ENCODE assay signal across 39 cellular contexts in the genomic region with DNA sequence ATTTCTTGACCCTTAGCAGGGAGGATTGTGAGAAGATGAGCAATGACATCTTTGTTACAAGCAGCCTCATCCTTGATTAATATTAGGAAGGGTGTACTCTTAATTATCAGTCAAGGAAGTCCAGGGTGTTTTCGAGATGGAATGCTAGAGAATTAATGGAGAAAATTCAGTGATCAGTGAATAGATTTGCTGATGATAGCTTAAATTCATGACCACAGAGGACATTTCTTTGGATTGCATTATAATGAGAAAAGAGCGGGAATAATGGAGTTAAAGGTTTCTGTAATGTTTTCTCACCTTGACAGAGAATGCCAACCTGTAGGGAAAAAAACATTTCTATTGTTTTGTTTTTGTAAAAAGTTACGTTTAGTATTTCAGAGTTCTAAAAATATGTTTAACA.
"Had no signal": no experiment of that assay in that cellular context is flagged by ENCODE, and none has a peak within 500 bp of the region (broad histone marks: within the 10 kb centered on the region; RNA-seq: fewer than 3 reads in every experiment).

No MANE protein-coding gene starts in this region.

- H3K27ac Mint-ChIP-seq: activated B cell treated with CpG ODN at 0.5 μM for 24 hours; activated CD4-positive, alpha-beta memory T cell treated with anti-CD3 and anti-CD28 coated beads for 36 hours; activated CD4-positive, alpha-beta T cell treated with anti-CD3 and anti-CD28 coated beads, Interleukin-2, amount 10 ng/mL, durations not matched to agents 24 days and 14 days; activated CD8-positive, alpha-beta T cell treated with anti-CD3 and anti-CD28 coated beads for 36 hours; activated naive CD4-positive, alpha-beta T cell treated with anti-CD3 and anti-CD28 coated beads, Interleukin-2, amount 10 ng/mL, durations not matched to agents 7 days and 5 days; activated naive CD4-positive, alpha-beta T cell treated with anti-CD3 and anti-CD28 coated beads, Interleukin-2, amount 50 U/mL, for 24 hours; activated naive CD8-positive, alpha-beta T cell; activated naive CD8-positive, alpha-beta T cell treated with anti-CD3 and anti-CD28 coated beads, Interleukin-2, amount 10 ng/mL, durations not matched to agents 7 days and 5 days; activated naive CD8-positive, alpha-beta T cell treated with anti-CD3 and anti-CD28 coated beads, Interleukin-2, amount 50 U/mL, for 24 hours; activated T-cell treated with anti-CD3 and anti-CD28 coated beads, Interleukin-2, amount 50 U/mL, for 72 hours; activated T-helper 1 cell treated with anti-CD3 and anti-CD28 coated beads, Interleukin-12 subunit alpha, Interleukin-12 subunit beta, Interleukin-2, Interleukin-4 antibody, amounts not matched to agents 30 ng/mL and 10 ng/mL and 1 ng/mL, durations not matched to agents 14 hours and 24 hours and 36 hours; activated T-helper 17 cell treated with anti-CD3 and anti-CD28 coated beads, Interleukin-2, amount 50 U/mL, for 72 hours; brain; T-helper 1 cell treated with Interleukin-12 subunit alpha and Interleukin-12 subunit beta and Interleukin-4 antibody, amounts not matched to agents 30 μg/mL and 1 μg/mL, for 36 hours; T-helper 2 cell treated with Interferon-gamma antibody and Interleukin-4, amounts not matched to agents 5 μg/mL and 100 μg/mL, for 36 hours had no signal

- H3K9me3 Mint-ChIP-seq: activated B cell treated with CpG ODN at 0.5 μM for 24 hours; activated CD4-positive, alpha-beta memory T cell treated with anti-CD3 and anti-CD28 coated beads for 36 hours; activated CD4-positive, alpha-beta T cell treated with anti-CD3 and anti-CD28 coated beads, Interleukin-2, amount 10 ng/mL, durations not matched to agents 24 days and 14 days; activated CD8-positive, alpha-beta T cell treated with anti-CD3 and anti-CD28 coated beads for 36 hours; activated naive CD4-positive, alpha-beta T cell treated with anti-CD3 and anti-CD28 coated beads, Interleukin-2, amount 10 ng/mL, durations not matched to agents 7 days and 5 days; activated naive CD4-positive, alpha-beta T cell treated with anti-CD3 and anti-CD28 coated beads, Interleukin-2, amount 50 U/mL, for 24 hours; activated naive CD8-positive, alpha-beta T cell treated with anti-CD3 and anti-CD28 coated beads, Interleukin-2, amount 10 ng/mL, durations not matched to agents 7 days and 5 days; activated naive CD8-positive, alpha-beta T cell treated with anti-CD3 and anti-CD28 coated beads, Interleukin-2, amount 50 U/mL, for 24 hours; activated T-cell treated with anti-CD3 and anti-CD28 coated beads, Interleukin-2, amount 50 U/mL, for 4 hours; activated T-helper 1 cell treated with anti-CD3 and anti-CD28 coated beads, Interleukin-12 subunit alpha, Interleukin-12 subunit beta, Interleukin-2, Interleukin-4 antibody, amounts not matched to agents 30 ng/mL and 10 ng/mL and 1 ng/mL, durations not matched to agents 14 hours and 24 hours and 36 hours; activated T-helper 17 cell treated with anti-CD3 and anti-CD28 coated beads, Interleukin-2, amount 50 U/mL, for 72 hours; central memory CD8-positive, alpha-beta T cell; T-helper 1 cell treated with Interleukin-12 subunit alpha and Interleukin-12 subunit beta and Interleukin-4 antibody, amounts not matched to agents 30 μg/mL and 1 μg/mL, for 36 hours; T-helper 2 cell treated with Interferon-gamma antibody and Interleukin-4, amounts not matched to agents 5 μg/mL and 100 μg/mL, for 36 hours had no signal

- H3K4me1 Mint-ChIP-seq: activated B cell treated with CpG ODN at 0.5 μM for 24 hours; activated CD4-positive, alpha-beta T cell treated with anti-CD3 and anti-CD28 coated beads, Interleukin-2, amount 10 ng/mL, durations not matched to agents 24 days and 14 days; activated naive CD4-positive, alpha-beta T cell treated with anti-CD3 and anti-CD28 coated beads, Interleukin-2, amount 10 ng/mL, durations not matched to agents 7 days and 5 days; activated naive CD4-positive, alpha-beta T cell treated with anti-CD3 and anti-CD28 coated beads, Interleukin-2, amount 50 U/mL, for 24 hours; activated naive CD8-positive, alpha-beta T cell treated with anti-CD3 and anti-CD28 coated beads, Interleukin-2, amount 10 ng/mL, durations not matched to agents 7 days and 5 days; activated naive CD8-positive, alpha-beta T cell treated with anti-CD3 and anti-CD28 coated beads, Interleukin-2, amount 50 U/mL, for 24 hours; activated T-helper 17 cell treated with anti-CD3 and anti-CD28 coated beads, Interleukin-2, amount 50 U/mL, for 72 hours; central memory CD8-positive, alpha-beta T cell had no signal

- H3K27me3 ChIP-seq: cardiac muscle cell had no signal

- ATAC-seq: activated CD8-positive, alpha-beta T cell treated with anti-CD3 and anti-CD28 coated beads for 36 hours; activated naive CD8-positive, alpha-beta T cell treated with anti-CD3 and anti-CD28 coated beads, Interleukin-2, amount 50 U/mL, for 24 hours; activated T-cell treated with anti-CD3 and anti-CD28 coated beads, Interleukin-2, amount 50 U/mL, for 4 hours; activated T-cell treated with anti-CD3 and anti-CD28 coated beads, Interleukin-2, amount 50 U/mL, for 72 hours; activated T-helper 17 cell treated with anti-CD3 and anti-CD28 coated beads, Interleukin-2, amount 50 U/mL, for 72 hours had no signal

- H3K36me3 ChIP-seq: WERI-Rb-1 had no signal

- H3K27me3 Mint-ChIP-seq: activated naive CD4-positive, alpha-beta T cell treated with anti-CD3 and anti-CD28 coated beads, Interleukin-2, amount 10 ng/mL, durations not matched to agents 7 days and 5 days; activated naive CD8-positive, alpha-beta T cell treated with anti-CD3 and anti-CD28 coated beads, Interleukin-2, amount 10 ng/mL, durations not matched to agents 7 days and 5 days; brain had no signal

- H3K4me3 ChIP-seq: cardiac muscle cell had no signal

- FAIRE-seq: astrocyte, bronchial epithelial cell, TTC549 had no signal

- H3K4me3 Mint-ChIP-seq: activated B cell treated with CpG ODN at 0.5 μM for 24 hours; activated CD4-positive, alpha-beta memory T cell treated with anti-CD3 and anti-CD28 coated beads for 36 hours; activated CD4-positive, alpha-beta T cell treated with anti-CD3 and anti-CD28 coated beads, Interleukin-2, amount 10 ng/mL, durations not matched to agents 24 days and 14 days; activated CD8-positive, alpha-beta T cell treated with anti-CD3 and anti-CD28 coated beads for 36 hours; activated naive CD4-positive, alpha-beta T cell treated with anti-CD3 and anti-CD28 coated beads, Interleukin-2, amount 10 ng/mL, durations not matched to agents 7 days and 5 days; activated naive CD4-positive, alpha-beta T cell treated with anti-CD3 and anti-CD28 coated beads, Interleukin-2, amount 50 U/mL, for 24 hours; activated naive CD8-positive, alpha-beta T cell; activated naive CD8-positive, alpha-beta T cell treated with anti-CD3 and anti-CD28 coated beads, Interleukin-2, amount 10 ng/mL, durations not matched to agents 7 days and 5 days; activated naive CD8-positive, alpha-beta T cell treated with anti-CD3 and anti-CD28 coated beads, Interleukin-2, amount 50 U/mL, for 24 hours; activated T-cell treated with anti-CD3 and anti-CD28 coated beads, Interleukin-2, amount 50 U/mL, for 4 hours; activated T-cell treated with anti-CD3 and anti-CD28 coated beads, Interleukin-2, amount 50 U/mL, for 72 hours; activated T-helper 1 cell treated with anti-CD3 and anti-CD28 coated beads, Interleukin-12 subunit alpha, Interleukin-12 subunit beta, Interleukin-2, Interleukin-4 antibody, amounts not matched to agents 30 ng/mL and 10 ng/mL and 1 ng/mL, durations not matched to agents 14 hours and 24 hours and 36 hours; activated T-helper 17 cell treated with anti-CD3 and anti-CD28 coated beads, Interleukin-2, amount 50 U/mL, for 72 hours; brain; central memory CD8-positive, alpha-beta T cell; T-helper 1 cell treated with Interleukin-12 subunit alpha and Interleukin-12 subunit beta and Interleukin-4 antibody, amounts not matched to agents 30 μg/mL and 1 μg/mL, for 36 hours; T-helper 2 cell treated with Interferon-gamma antibody and Interleukin-4, amounts not matched to agents 5 μg/mL and 100 μg/mL, for 36 hours had no signal

- DNase-seq: activated B cell treated with CpG ODN at 0.5 μM for 24 hours; activated CD4-positive, alpha-beta memory T cell treated with anti-CD3 and anti-CD28 coated beads for 36 hours; activated CD4-positive, alpha-beta T cell treated with anti-CD3 and anti-CD28 coated beads for 4 hours; activated CD4-positive, alpha-beta T cell treated with anti-CD3 and anti-CD28 coated beads, Interleukin-2, amount 10 ng/mL, durations not matched to agents 24 days and 14 days; activated CD4-positive, alpha-beta T cell treated with anti-CD3 and anti-CD28 coated beads, Interleukin-2, amount 50 U/mL, for 1 hour; activated CD4-positive, alpha-beta T cell treated with anti-CD3 and anti-CD28 coated beads, Interleukin-2, amount 50 U/mL, for 4 hours; activated CD4-positive, CD25-positive, alpha-beta regulatory T cell treated with anti-CD3 and anti-CD28 coated beads, Interleukin-2, amount 50 U/mL, for 72 hours; activated CD8-positive, alpha-beta memory T cell treated with anti-CD3 and anti-CD28 coated beads, Interleukin-2, amount 50 U/mL, for 4 hours; activated CD8-positive, alpha-beta T cell treated with anti-CD3 and anti-CD28 coated beads for 36 hours; activated effector memory CD4-positive, alpha-beta T cell treated with anti-CD3 and anti-CD28 coated beads, Interleukin-2, amount 50 U/mL, for 16 hours; activated gamma-delta T cell treated with Interleukin-2 at 50 U/mL for 16 hours; activated naive CD4-positive, alpha-beta T cell; activated naive CD4-positive, alpha-beta T cell treated with anti-CD3 and anti-CD28 coated beads, Interleukin-2, amount 10 ng/mL, durations not matched to agents 7 days and 5 days; activated naive CD8-positive, alpha-beta T cell treated with anti-CD3 and anti-CD28 coated beads, Interleukin-2, amount 10 ng/mL, durations not matched to agents 7 days and 5 days; activated naive CD8-positive, alpha-beta T cell treated with anti-CD3 and anti-CD28 coated beads, Interleukin-2, amount 50 U/mL, for 24 hours; activated T-cell treated with anti-CD3 and anti-CD28 coated beads for 4 hours; activated T-cell treated with anti-CD3 and anti-CD28 coated beads, Interleukin-2, amount 50 U/mL, for 1 hour; activated T-cell treated with anti-CD3 and anti-CD28 coated beads, Interleukin-2, amount 50 U/mL, for 4 hours; activated T-cell treated with anti-CD3 and anti-CD28 coated beads, Interleukin-2, amount 50 U/mL, for 72 hours; amygdala; anterior cingulate cortex; caudate nucleus; cerebellar nuclear complex; T-helper 1 cell; T-helper 2 cell; T-helper 9 cell; WERI-Rb-1 had no signal

- H3K27ac ChIP-seq: WERI-Rb-1 had no signal

- H3K36me3 Mint-ChIP-seq: activated CD4-positive, alpha-beta memory T cell treated with anti-CD3 and anti-CD28 coated beads for 36 hours; activated naive CD4-positive, alpha-beta T cell treated with anti-CD3 and anti-CD28 coated beads, Interleukin-2, amount 10 ng/mL, durations not matched to agents 7 days and 5 days; activated naive CD4-positive, alpha-beta T cell treated with anti-CD3 and anti-CD28 coated beads, Interleukin-2, amount 50 U/mL, for 24 hours; activated naive CD8-positive, alpha-beta T cell; activated naive CD8-positive, alpha-beta T cell treated with anti-CD3 and anti-CD28 coated beads, Interleukin-2, amount 10 ng/mL, durations not matched to agents 7 days and 5 days had no signal
